ENCODE assay signal across 8 cellular contexts in the genomic region with DNA sequence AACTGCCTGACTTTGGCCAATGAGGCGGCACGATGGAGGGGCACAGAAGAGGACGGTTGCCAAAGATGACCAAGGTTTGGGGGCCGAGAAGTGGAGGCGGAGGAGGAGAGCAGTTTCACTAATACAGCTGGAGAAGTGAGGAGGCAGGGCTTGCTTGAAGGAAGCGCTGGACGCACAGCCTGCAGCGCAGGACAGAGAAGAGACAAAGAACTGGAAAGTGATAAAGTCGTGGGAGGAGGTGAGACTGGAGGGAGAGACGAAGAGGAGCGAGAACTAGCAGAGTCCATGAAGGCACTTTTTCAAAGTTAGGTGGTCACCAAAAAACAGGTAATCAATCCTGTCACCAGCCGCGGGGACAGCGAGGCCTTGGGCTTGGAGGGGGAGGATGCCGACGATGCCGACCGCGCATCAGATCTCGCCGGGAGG. TPM values are rescaled to one million over a fixed set of nuclear protein-coding genes. Genes with fewer than 3 reads are reported as not detected.
DNase-seq lines count a peak whose midpoint lies in the region; ATAC-seq and TF ChIP-seq lines count a peak whose summit lies in the region.

No MANE protein-coding gene starts in this region.

- in situ Hi-C loops in G401 (cut with HindIII; ENCODE audit: low sequenced_read_pairs), result no loop called here

- intact Hi-C loops in esophagus squamous epithelium (cut with DNase I), result no loop called here

- H3K4me3 ChIP-seq in GM23338 (peak overlapping the region; percentile 79), RWPE2 (ENCODE audit: severe bottlenecking) (peak overlapping the region; percentile 69), esophagus squamous epithelium (peak overlapping the region; percentile 71 to 98 (median 86)), neuronal stem cell (ENCODE audit: low read length in 2 of 2) (peak overlapping the region; percentile 95 to 96)

- 0 out of 2 replicates have a peak, but pooled peaks cover 5% of the 10 kb centered on the region for H3F3A ChIP-seq in GM23338 (replicated peaks; ENCODE audit: low read depth)

- H4K8ac ChIP-seq in neuronal stem cell (ENCODE audit: low read depth, low read length), result no peak overlapping the region

- no peak for TF ChIP-seq CTCF in GM23338 (conservative IDR thresholded peaks at IDR 0.05; ENCODE audit: low read depth in 2 of 2)
- TF ChIP-seq CTCF in RWPE2 (IDR thresholded peaks at IDR 0.05; ENCODE audit: poor library complexity, severe bottlenecking), result no peak
- no peak for TF ChIP-seq CTCF in esophagus squamous epithelium (IDR thresholded peaks at IDR 0.05)

- H3K27ac ChIP-seq in GM23338 (ENCODE audit: low read depth), result no peak overlapping the region
- no peak overlapping the region for H3K27ac ChIP-seq in RWPE2 (ENCODE audit: poor library complexity, severe bottlenecking)
- peak overlapping the region; percentile 77 to 81 (median 80) for H3K27ac ChIP-seq in esophagus squamous epithelium
- H3K27ac ChIP-seq in neuronal stem cell (replicated peaks; ENCODE audit: low read length), result no peak overlapping the region

- peaks cover 19% of the 10 kb centered on the region for H3K4me1 ChIP-seq in GM23338 (ENCODE audit: insufficient read depth)
- H3K4me1 ChIP-seq in RWPE2 (ENCODE audit: insufficient read depth, poor library complexity, severe bottlenecking), result no peaks in the 10 kb centered on the region
- H3K4me1 ChIP-seq in esophagus squamous epithelium, result peaks cover 6 to 23% (median 9%) of the 10 kb centered on the region in 3 donors
- peaks cover 0 to 8% of the 10 kb centered on the region in 2 donors for H3K4me1 ChIP-seq in neuronal stem cell (ENCODE audit: control insufficient read depth in 2 of 2, insufficient read depth in 1 of 2, low read depth in 1 of 2, low read length in 2 of 2)

- H2BK120ac ChIP-seq in neuronal stem cell (ENCODE audit: low read depth, low read length), result no peak overlapping the region

- H3K4me2 ChIP-seq in GM23338 (peak overlapping the region; percentile 96), neuronal stem cell (ENCODE audit: insufficient read depth, low read length, poor library complexity, severe bottlenecking) (peak overlapping the region; percentile 78)

- H3K18ac ChIP-seq in neuronal stem cell (ENCODE audit: low read length), result peak overlapping the region; percentile 90

- ATAC-seq in GM23338 (peak; percentile 5), RWPE2 (ENCODE audit: low read depth) (peak; percentile 37; the same call in 2 of the 3 replicates), HG03159 (IDR thresholded peaks at IDR 0.05; ENCODE audit: unreplicated experiment) (no peak)

- peak overlapping the region; percentile 27 for H2BK5ac ChIP-seq in neuronal stem cell (ENCODE audit: low read length)

- no peaks in the 10 kb centered on the region for H3K9me2 ChIP-seq in GM23338 (ENCODE audit: insufficient read depth)

- peaks cover 31% of the 10 kb centered on the region for H3K36me3 Mint-ChIP-seq in GM23338 (ENCODE audit: low read depth)

- TF ChIP-seq POLR2A in esophagus squamous epithelium (IDR thresholded peaks at IDR 0.05), result no peak

- H2BK12ac ChIP-seq in neuronal stem cell (ENCODE audit: low read length), result no peak overlapping the region

- peaks cover 5% of the 10 kb centered on the region for H3K27me3 ChIP-seq in GM23338 (ENCODE audit: insufficient read depth)
- no peaks in the 10 kb centered on the region for H3K27me3 ChIP-seq in RWPE2 (ENCODE audit: insufficient read depth, poor library complexity, severe bottlenecking)
- H3K27me3 ChIP-seq in esophagus squamous epithelium, result no peaks in the 10 kb centered on the region
- H3K27me3 ChIP-seq in neuronal stem cell (ENCODE audit: control insufficient read depth in 3 of 3, insufficient read depth in 3 of 3, low read depth in 1 of 3, low read length in 3 of 3), result peaks cover 0 to 13% (median 0%) of the 10 kb centered on the region in 3 experiments

- 0 out of 2 replicates have a peak overlapping the region, but pooled peaks have one; percentile 1 for H3K27ac Mint-ChIP-seq in GM23338

- no peaks in the 10 kb centered on the region for H3K79me1 ChIP-seq in neuronal stem cell (ENCODE audit: low read depth, low read length)

- H3K36me3 ChIP-seq in GM23338 (ENCODE audit: insufficient read depth) (peaks cover 16% of the 10 kb centered on the region; the same call in 1 of the 2 replicates), RWPE2 (ENCODE audit: low read depth) (no peaks in the 10 kb centered on the region), esophagus squamous epithelium (peaks cover 0 to 29% (median 7%) of the 10 kb centered on the region in 3 donors), neuronal stem cell (replicated peaks in 1 of 2; ENCODE audit: control insufficient read depth in 2 of 2, insufficient read depth in 2 of 2, low read length in 2 of 2) (peaks cover 18 to 35% of the 10 kb centered on the region in 2 donors)

- H3K79me2 ChIP-seq in GM23338 (replicated peaks; ENCODE audit: insufficient read depth), result peaks cover 28% of the 10 kb centered on the region

- H4K91ac ChIP-seq in neuronal stem cell (ENCODE audit: low read depth, low read length, poor library complexity), result no peak overlapping the region

- H3K27me3 Mint-ChIP-seq in GM23338 (ENCODE audit: insufficient read depth, low read depth, poor library complexity), result peaks cover 13% of the 10 kb centered on the region

- H4K20me1 ChIP-seq in GM23338 (replicated peaks; ENCODE audit: insufficient read depth), result peaks cover 22% of the 10 kb centered on the region; the same call in 1 of the 2 replicates

- no peaks in the 10 kb centered on the region for H3K9me3 ChIP-seq in RWPE2 (ENCODE audit: severe bottlenecking)
- no peaks in the 10 kb centered on the region for H3K9me3 ChIP-seq in esophagus squamous epithelium
- H3K9me3 ChIP-seq in neuronal stem cell (replicated peaks in 1 of 2; ENCODE audit: control insufficient read depth in 2 of 2, insufficient read depth in 1 of 2, low read depth in 1 of 2, low read length in 2 of 2), result no peaks in the 10 kb centered on the region

- H3K14ac ChIP-seq in neuronal stem cell (ENCODE audit: low read length), result peak overlapping the region; percentile 71

- peaks cover 30% of the 10 kb centered on the region for H3K4me1 Mint-ChIP-seq in GM23338

- H3K23ac ChIP-seq in neuronal stem cell (ENCODE audit: low read depth, low read length, poor library complexity), result peak overlapping the region; percentile 98

- peak overlapping the region; percentile 86 for H3K4me3 Mint-ChIP-seq in GM23338

- H3K9me3 Mint-ChIP-seq in GM23338, result no peaks in the 10 kb centered on the region; the same call in 2 of the 3 replicates

- 16% methylated on average over 21 of the region's 21 CpGs for WGBS in esophagus squamous epithelium, 2 donors
- WGBS in neuronal stem cell (ENCODE audit: extremely low coverage in 2 of 2, insufficient read length in 2 of 2, insufficient replicate concordance in 1 of 2), 2 donors, result no CpG with 5 or more reads among the region's 21 CpGs

- no peak overlapping the region for H2BK15ac ChIP-seq in neuronal stem cell (ENCODE audit: low read length)

- H2AFZ ChIP-seq in GM23338 (peak overlapping the region; percentile 67), neuronal stem cell (ENCODE audit: low read length) (peak overlapping the region; percentile 100)

- no peak overlapping the region for H3K4ac ChIP-seq in neuronal stem cell (ENCODE audit: low read length)

- H2AK5ac ChIP-seq in neuronal stem cell (ENCODE audit: low read depth, low read length), result peak overlapping the region; percentile 37

- DNase-seq in G401 (ENCODE audit: low spot score) (peak; percentile 27), GM23338 (ENCODE audit: low spot score) (no peak), RWPE2 (ENCODE audit: low spot score) (no peak), esophagus squamous epithelium (lab: John Stamatoyannopoulos, UW) (no peak), neuronal stem cell (ENCODE audit: low spot score) (no peak), NAMALWA (ENCODE audit: low spot score) (no peak), NCI-H2171 (lab: John Stamatoyannopoulos, UW) (no peak)

- peak overlapping the region; percentile 92 for H3K9ac ChIP-seq in neuronal stem cell (ENCODE audit: low read depth, low read length, poor library complexity)

TF ChIP-seq in GM23338, 12 proteins besides CTCF, POLR2A, EP300 and RAD21 (continues in another document):
- TF ChIP-seq, protein P1, sequence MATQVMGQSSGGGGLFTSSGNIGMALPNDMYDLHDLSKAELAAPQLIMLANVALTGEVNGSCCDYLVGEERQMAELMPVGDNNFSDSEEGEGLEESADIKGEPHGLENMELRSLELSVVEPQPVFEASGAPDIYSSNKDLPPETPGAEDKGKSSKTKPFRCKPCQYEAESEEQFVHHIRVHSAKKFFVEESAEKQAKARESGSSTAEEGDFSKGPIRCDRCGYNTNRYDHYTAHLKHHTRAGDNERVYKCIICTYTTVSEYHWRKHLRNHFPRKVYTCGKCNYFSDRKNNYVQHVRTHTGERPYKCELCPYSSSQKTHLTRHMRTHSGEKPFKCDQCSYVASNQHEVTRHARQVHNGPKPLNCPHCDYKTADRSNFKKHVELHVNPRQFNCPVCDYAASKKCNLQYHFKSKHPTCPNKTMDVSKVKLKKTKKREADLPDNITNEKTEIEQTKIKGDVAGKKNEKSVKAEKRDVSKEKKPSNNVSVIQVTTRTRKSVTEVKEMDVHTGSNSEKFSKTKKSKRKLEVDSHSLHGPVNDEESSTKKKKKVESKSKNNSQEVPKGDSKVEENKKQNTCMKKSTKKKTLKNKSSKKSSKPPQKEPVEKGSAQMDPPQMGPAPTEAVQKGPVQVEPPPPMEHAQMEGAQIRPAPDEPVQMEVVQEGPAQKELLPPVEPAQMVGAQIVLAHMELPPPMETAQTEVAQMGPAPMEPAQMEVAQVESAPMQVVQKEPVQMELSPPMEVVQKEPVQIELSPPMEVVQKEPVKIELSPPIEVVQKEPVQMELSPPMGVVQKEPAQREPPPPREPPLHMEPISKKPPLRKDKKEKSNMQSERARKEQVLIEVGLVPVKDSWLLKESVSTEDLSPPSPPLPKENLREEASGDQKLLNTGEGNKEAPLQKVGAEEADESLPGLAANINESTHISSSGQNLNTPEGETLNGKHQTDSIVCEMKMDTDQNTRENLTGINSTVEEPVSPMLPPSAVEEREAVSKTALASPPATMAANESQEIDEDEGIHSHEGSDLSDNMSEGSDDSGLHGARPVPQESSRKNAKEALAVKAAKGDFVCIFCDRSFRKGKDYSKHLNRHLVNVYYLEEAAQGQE (IDR thresholded peaks at IDR 0.05; ENCODE audit: unreplicated experiment), result no peak
- TF ChIP-seq EZH2phosphoT487 (IDR thresholded peaks at IDR 0.05; ENCODE audit: unreplicated experiment) (no peak), POLR2AphosphoS5 (IDR thresholded peaks at IDR 0.05; ENCODE audit: low read depth) (no peak)

RNA-seq across cellular contexts. Expression of gene PACC1, which starts 0.8 kb away (rescaled TPM):
- total RNA-seq in G401 (2014; rRNA removed; shearing (Covaris generic)), result 12.4 and 25.2 TPM in 2 replicates
- total RNA-seq in GM23338 (2014; rRNA removed; shearing (Covaris generic)), result 17.2 and 18.0 TPM in 2 replicates
- polyA plus RNA-seq in GM23338 (2016; fragmentation: Nextera tagmentation; extraction: Ambion mirVana), result 17.1 and 18.8 TPM in 2 replicates
- total RNA-seq in esophagus squamous epithelium, result 1 to 10 TPM; 5.0 to 7.6 (median 6.3) TPM
- polyA plus RNA-seq in neuronal stem cell (2013, experiment 1 of 2), result 19.2 TPM
- polyA plus RNA-seq in neuronal stem cell (2013, experiment 2 of 2), result 18.7 TPM

RNA-seq across cellular contexts. Expression of gene NENF, which starts 18.8 kb away (rescaled TPM):
- 58.2 and 135 TPM in 2 replicates for total RNA-seq in G401 (2014; rRNA removed; shearing (Covaris generic))
- total RNA-seq in GM23338 (2014; rRNA removed; shearing (Covaris generic)), result 22.0 and 27.6 TPM in 2 replicates
- polyA plus RNA-seq in GM23338 (2016; fragmentation: Nextera tagmentation; extraction: Ambion mirVana), result 58.8 and 60.7 TPM in 2 replicates
- total RNA-seq in esophagus squamous epithelium, result 10 to 100 TPM; 31.0 to 65.8 (median 42.0) TPM
- polyA plus RNA-seq in neuronal stem cell (2013, experiment 1 of 2), result 27.0 TPM
- polyA plus RNA-seq in neuronal stem cell (2013, experiment 2 of 2), result 26.9 TPM

Comparison
In these comparisons a context has a peak if more than half of its experiments do, and no peak if none do; other contexts are left out.
1. H3K27ac ChIP-seq: peak in esophagus squamous epithelium (4 of 4); none in GM23338 (single experiment), RWPE2 (single experiment) and neuronal stem cell (single experiment).
2. Peak in every context shown above with its lines, with median percentiles within 50 percentile points of each other: H3K4me3 ChIP-seq.